1 cellular context compared by ENCODE assay signal in genomic region chr9:90642570-90643539, GRCh38.
A peak's percentile ranks its signal among the peaks of the same experiment; 100 is the strongest.
TF ChIP-seq lines count a peak whose summit lies in the region.

A gene with protein sequence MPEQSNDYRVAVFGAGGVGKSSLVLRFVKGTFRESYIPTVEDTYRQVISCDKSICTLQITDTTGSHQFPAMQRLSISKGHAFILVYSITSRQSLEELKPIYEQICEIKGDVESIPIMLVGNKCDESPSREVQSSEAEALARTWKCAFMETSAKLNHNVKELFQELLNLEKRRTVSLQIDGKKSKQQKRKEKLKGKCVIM (minus strand): TSS chr9:90642824. CDS start chr9:90613827, 28,997 bp downstream.

TF ChIP-seq in WTC11, 78 proteins besides CTCF, POLR2A, EP300 and RAD21 (continued from another document):
- TF ChIP-seq, protein P1, sequence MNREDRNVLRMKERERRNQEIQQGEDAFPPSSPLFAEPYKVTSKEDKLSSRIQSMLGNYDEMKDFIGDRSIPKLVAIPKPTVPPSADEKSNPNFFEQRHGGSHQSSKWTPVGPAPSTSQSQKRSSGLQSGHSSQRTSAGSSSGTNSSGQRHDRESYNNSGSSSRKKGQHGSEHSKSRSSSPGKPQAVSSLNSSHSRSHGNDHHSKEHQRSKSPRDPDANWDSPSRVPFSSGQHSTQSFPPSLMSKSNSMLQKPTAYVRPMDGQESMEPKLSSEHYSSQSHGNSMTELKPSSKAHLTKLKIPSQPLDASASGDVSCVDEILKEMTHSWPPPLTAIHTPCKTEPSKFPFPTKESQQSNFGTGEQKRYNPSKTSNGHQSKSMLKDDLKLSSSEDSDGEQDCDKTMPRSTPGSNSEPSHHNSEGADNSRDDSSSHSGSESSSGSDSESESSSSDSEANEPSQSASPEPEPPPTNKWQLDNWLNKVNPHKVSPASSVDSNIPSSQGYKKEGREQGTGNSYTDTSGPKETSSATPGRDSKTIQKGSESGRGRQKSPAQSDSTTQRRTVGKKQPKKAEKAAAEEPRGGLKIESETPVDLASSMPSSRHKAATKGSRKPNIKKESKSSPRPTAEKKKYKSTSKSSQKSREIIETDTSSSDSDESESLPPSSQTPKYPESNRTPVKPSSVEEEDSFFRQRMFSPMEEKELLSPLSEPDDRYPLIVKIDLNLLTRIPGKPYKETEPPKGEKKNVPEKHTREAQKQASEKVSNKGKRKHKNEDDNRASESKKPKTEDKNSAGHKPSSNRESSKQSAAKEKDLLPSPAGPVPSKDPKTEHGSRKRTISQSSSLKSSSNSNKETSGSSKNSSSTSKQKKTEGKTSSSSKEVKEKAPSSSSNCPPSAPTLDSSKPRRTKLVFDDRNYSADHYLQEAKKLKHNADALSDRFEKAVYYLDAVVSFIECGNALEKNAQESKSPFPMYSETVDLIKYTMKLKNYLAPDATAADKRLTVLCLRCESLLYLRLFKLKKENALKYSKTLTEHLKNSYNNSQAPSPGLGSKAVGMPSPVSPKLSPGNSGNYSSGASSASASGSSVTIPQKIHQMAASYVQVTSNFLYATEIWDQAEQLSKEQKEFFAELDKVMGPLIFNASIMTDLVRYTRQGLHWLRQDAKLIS (CRISPR knock-in tag; IDR thresholded peaks at IDR 0.05; ENCODE audit: borderline replicate concordance) = no peak
- TF ChIP-seq, protein P2, sequence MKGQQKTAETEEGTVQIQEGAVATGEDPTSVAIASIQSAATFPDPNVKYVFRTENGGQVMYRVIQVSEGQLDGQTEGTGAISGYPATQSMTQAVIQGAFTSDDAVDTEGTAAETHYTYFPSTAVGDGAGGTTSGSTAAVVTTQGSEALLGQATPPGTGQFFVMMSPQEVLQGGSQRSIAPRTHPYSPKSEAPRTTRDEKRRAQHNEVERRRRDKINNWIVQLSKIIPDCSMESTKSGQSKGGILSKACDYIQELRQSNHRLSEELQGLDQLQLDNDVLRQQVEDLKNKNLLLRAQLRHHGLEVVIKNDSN (CRISPR knock-in tag; IDR thresholded peaks at IDR 0.05) = 0 out of 2 replicates have a peak, but pooled peaks have one; percentile 41
- TF ChIP-seq, protein P3, sequence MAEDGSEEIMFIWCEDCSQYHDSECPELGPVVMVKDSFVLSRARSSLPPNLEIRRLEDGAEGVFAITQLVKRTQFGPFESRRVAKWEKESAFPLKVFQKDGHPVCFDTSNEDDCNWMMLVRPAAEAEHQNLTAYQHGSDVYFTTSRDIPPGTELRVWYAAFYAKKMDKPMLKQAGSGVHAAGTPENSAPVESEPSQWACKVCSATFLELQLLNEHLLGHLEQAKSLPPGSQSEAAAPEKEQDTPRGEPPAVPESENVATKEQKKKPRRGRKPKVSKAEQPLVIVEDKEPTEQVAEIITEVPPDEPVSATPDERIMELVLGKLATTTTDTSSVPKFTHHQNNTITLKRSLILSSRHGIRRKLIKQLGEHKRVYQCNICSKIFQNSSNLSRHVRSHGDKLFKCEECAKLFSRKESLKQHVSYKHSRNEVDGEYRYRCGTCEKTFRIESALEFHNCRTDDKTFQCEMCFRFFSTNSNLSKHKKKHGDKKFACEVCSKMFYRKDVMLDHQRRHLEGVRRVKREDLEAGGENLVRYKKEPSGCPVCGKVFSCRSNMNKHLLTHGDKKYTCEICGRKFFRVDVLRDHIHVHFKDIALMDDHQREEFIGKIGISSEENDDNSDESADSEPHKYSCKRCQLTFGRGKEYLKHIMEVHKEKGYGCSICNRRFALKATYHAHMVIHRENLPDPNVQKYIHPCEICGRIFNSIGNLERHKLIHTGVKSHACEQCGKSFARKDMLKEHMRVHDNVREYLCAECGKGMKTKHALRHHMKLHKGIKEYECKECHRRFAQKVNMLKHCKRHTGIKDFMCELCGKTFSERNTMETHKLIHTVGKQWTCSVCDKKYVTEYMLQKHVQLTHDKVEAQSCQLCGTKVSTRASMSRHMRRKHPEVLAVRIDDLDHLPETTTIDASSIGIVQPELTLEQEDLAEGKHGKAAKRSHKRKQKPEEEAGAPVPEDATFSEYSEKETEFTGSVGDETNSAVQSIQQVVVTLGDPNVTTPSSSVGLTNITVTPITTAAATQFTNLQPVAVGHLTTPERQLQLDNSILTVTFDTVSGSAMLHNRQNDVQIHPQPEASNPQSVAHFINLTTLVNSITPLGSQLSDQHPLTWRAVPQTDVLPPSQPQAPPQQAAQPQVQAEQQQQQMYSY (CRISPR knock-in tag; IDR thresholded peaks at IDR 0.05) = no peak
- TF ChIP-seq ZNF317 (CRISPR knock-in tag; IDR thresholded peaks at IDR 0.05; ENCODE audit: borderline replicate concordance, low read depth) (no peak), ELF4 (CRISPR knock-in tag; IDR thresholded peaks at IDR 0.05; ENCODE audit: low read depth) (no peak), GABPB1 (CRISPR knock-in tag; IDR thresholded peaks at IDR 0.05) (no peak), MLX (CRISPR knock-in tag; IDR thresholded peaks at IDR 0.05) (no peak), NR2C2 (CRISPR knock-in tag; IDR thresholded peaks at IDR 0.05) (no peak), STAT6 (CRISPR knock-in tag; conservative IDR thresholded peaks at IDR 0.05; ENCODE audit: low read depth) (no peak), ATF3 (CRISPR knock-in tag; conservative IDR thresholded peaks at IDR 0.05) (no peak), GTF2I (CRISPR knock-in tag; conservative IDR thresholded peaks at IDR 0.05) (no peak), CREB1 (CRISPR knock-in tag; IDR thresholded peaks at IDR 0.05) (no peak), CDX4 (CRISPR knock-in tag; IDR thresholded peaks at IDR 0.05; ENCODE audit: borderline replicate concordance) (no peak), ZNF138 (CRISPR knock-in tag; conservative IDR thresholded peaks at IDR 0.05) (no peak), NR1H2 (CRISPR knock-in tag; IDR thresholded peaks at IDR 0.05) (no peak), ESRRA (CRISPR knock-in tag; IDR thresholded peaks at IDR 0.05; ENCODE audit: borderline replicate concordance) (no peak), ETV6 (CRISPR knock-in tag; IDR thresholded peaks at IDR 0.05) (no peak), ZNF263 (CRISPR knock-in tag; IDR thresholded peaks at IDR 0.05; ENCODE audit: low read depth) (peak; percentile 81; the same call in 1 of the 2 replicates), JAZF1 (CRISPR knock-in tag; IDR thresholded peaks at IDR 0.05) (no peak), ATF1 (CRISPR knock-in tag; IDR thresholded peaks at IDR 0.05) (no peak), MYBL2 (CRISPR knock-in tag; IDR thresholded peaks at IDR 0.05) (no peak), SP1 (CRISPR knock-in tag; conservative IDR thresholded peaks at IDR 0.05) (0 out of 2 replicates have a peak, but pooled peaks have one; percentile 61), OVOL2 (CRISPR knock-in tag; IDR thresholded peaks at IDR 0.05; ENCODE audit: borderline replicate concordance) (no peak), NFATC4 (CRISPR knock-in tag; IDR thresholded peaks at IDR 0.05) (no peak), TP53 (CRISPR knock-in tag; IDR thresholded peaks at IDR 0.05) (peak; percentile 72; the same call in 1 of the 2 replicates), ZNF423 (CRISPR knock-in tag; IDR thresholded peaks at IDR 0.05) (no peak), CREM (CRISPR knock-in tag; IDR thresholded peaks at IDR 0.05) (no peak)
- TF ChIP-seq, protein P4, sequence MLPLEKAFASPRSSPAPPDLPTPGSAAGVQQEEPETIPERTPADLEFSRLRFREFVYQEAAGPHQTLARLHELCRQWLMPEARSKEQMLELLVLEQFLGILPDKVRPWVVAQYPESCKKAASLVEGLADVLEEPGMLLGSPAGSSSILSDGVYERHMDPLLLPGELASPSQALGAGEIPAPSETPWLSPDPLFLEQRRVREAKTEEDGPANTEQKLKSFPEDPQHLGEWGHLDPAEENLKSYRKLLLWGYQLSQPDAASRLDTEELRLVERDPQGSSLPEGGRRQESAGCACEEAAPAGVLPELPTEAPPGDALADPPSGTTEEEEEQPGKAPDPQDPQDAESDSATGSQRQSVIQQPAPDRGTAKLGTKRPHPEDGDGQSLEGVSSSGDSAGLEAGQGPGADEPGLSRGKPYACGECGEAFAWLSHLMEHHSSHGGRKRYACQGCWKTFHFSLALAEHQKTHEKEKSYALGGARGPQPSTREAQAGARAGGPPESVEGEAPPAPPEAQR (CRISPR knock-in tag; IDR thresholded peaks at IDR 0.05) = no peak
- TF ChIP-seq, protein P5, sequence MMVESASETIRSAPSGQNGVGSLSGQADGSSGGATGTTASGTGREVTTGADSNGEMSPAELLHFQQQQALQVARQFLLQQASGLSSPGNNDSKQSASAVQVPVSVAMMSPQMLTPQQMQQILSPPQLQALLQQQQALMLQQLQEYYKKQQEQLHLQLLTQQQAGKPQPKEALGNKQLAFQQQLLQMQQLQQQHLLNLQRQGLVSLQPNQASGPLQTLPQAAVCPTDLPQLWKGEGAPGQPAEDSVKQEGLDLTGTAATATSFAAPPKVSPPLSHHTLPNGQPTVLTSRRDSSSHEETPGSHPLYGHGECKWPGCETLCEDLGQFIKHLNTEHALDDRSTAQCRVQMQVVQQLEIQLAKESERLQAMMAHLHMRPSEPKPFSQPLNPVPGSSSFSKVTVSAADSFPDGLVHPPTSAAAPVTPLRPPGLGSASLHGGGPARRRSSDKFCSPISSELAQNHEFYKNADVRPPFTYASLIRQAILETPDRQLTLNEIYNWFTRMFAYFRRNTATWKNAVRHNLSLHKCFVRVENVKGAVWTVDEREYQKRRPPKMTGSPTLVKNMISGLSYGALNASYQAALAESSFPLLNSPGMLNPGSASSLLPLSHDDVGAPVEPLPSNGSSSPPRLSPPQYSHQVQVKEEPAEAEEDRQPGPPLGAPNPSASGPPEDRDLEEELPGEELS (CRISPR knock-in tag; IDR thresholded peaks at IDR 0.05) = no peak
- TF ChIP-seq, protein P6, sequence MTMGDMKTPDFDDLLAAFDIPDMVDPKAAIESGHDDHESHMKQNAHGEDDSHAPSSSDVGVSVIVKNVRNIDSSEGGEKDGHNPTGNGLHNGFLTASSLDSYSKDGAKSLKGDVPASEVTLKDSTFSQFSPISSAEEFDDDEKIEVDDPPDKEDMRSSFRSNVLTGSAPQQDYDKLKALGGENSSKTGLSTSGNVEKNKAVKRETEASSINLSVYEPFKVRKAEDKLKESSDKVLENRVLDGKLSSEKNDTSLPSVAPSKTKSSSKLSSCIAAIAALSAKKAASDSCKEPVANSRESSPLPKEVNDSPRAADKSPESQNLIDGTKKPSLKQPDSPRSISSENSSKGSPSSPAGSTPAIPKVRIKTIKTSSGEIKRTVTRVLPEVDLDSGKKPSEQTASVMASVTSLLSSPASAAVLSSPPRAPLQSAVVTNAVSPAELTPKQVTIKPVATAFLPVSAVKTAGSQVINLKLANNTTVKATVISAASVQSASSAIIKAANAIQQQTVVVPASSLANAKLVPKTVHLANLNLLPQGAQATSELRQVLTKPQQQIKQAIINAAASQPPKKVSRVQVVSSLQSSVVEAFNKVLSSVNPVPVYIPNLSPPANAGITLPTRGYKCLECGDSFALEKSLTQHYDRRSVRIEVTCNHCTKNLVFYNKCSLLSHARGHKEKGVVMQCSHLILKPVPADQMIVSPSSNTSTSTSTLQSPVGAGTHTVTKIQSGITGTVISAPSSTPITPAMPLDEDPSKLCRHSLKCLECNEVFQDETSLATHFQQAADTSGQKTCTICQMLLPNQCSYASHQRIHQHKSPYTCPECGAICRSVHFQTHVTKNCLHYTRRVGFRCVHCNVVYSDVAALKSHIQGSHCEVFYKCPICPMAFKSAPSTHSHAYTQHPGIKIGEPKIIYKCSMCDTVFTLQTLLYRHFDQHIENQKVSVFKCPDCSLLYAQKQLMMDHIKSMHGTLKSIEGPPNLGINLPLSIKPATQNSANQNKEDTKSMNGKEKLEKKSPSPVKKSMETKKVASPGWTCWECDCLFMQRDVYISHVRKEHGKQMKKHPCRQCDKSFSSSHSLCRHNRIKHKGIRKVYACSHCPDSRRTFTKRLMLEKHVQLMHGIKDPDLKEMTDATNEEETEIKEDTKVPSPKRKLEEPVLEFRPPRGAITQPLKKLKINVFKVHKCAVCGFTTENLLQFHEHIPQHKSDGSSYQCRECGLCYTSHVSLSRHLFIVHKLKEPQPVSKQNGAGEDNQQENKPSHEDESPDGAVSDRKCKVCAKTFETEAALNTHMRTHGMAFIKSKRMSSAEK (CRISPR knock-in tag; IDR thresholded peaks at IDR 0.05; ENCODE audit: borderline replicate concordance) = no peak
- TF ChIP-seq, protein P7, sequence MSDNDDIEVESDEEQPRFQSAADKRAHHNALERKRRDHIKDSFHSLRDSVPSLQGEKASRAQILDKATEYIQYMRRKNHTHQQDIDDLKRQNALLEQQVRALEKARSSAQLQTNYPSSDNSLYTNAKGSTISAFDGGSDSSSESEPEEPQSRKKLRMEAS (CRISPR knock-in tag; IDR thresholded peaks at IDR 0.05) = no peak; the same call in 1 of the 2 replicates
TF ChIP-seq in WTC11: peak in this region for 9.
